ENCODE assay signal across 1 cellular context in the genomic region with DNA sequence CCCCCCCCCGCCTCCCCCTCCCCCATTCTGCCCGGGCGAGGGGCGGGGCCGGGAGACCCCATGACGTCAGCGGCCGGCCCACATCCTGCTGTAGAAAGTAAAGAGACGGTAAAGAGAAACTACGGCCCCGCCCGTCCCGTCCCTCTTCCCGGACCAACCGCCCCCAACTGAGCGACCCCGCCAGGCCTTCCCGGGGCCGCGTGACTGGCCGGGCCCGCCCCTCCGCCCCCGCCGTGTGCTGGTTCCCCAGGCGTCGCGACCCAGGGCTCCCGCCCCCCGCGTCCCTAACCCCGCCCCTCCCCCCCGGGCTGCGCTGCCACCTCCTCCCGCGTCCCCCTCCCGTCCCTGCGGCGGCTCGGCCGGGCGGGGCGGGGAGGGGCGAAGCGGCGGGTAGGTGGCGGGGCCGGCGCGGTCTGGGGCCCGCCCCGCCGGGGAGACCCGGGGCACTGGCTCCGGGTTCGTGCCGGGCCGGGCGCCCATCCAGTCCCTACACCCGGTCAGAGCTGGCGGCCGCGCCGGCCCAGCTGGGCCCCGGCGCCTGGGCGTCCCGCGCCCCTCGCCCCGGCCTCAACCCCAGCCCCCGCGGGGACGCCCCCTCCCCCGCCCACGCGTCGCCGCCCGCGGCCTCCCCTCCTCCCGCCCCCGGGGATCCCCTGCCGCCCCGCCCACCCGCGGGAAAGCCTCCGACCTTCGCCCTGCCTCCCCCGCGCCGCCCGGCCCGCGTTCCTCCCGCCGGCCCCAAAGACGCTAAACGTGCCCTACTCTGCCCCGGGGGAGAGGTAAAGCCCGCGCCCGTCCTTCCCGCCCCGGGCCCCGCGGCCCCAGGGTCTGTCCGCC.
TF ChIP-seq lines count a peak whose summit lies in the region.

No MANE protein-coding gene starts in this region.

TF ChIP-seq in HepG2, 621 proteins besides CTCF, POLR2A, EP300 and RAD21 (continued from another document and continues in another):
- TF ChIP-seq, protein P1, sequence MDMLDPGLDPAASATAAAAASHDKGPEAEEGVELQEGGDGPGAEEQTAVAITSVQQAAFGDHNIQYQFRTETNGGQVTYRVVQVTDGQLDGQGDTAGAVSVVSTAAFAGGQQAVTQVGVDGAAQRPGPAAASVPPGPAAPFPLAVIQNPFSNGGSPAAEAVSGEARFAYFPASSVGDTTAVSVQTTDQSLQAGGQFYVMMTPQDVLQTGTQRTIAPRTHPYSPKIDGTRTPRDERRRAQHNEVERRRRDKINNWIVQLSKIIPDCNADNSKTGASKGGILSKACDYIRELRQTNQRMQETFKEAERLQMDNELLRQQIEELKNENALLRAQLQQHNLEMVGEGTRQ (IDR thresholded peaks at IDR 0.05; ENCODE audit: low read depth, low read length) = no peak
- TF ChIP-seq, protein P1 (CRISPR knock-in tag; IDR thresholded peaks at IDR 0.05; ENCODE audit: borderline replicate concordance) = no peak
- no peak for TF ChIP-seq ZNF720 (CRISPR knock-in tag; IDR thresholded peaks at IDR 0.05)
- no peak for TF ChIP-seq REL (CRISPR knock-in tag; conservative IDR thresholded peaks at IDR 0.05)
- 0 out of 2 replicates have a peak, but pooled peaks have one; percentile 60 for TF ChIP-seq KAT8 (CRISPR knock-in tag; IDR thresholded peaks at IDR 0.05)
- TF ChIP-seq ASH2L (IDR thresholded peaks at IDR 0.05; ENCODE audit: insufficient read length, low read depth, low read length) = no peak
- no peak for TF ChIP-seq NBN (conservative IDR thresholded peaks at IDR 0.05)
- no peak for TF ChIP-seq ZNF569 (CRISPR knock-in tag; IDR thresholded peaks at IDR 0.05; ENCODE audit: borderline replicate concordance)
- TF ChIP-seq, protein P2, sequence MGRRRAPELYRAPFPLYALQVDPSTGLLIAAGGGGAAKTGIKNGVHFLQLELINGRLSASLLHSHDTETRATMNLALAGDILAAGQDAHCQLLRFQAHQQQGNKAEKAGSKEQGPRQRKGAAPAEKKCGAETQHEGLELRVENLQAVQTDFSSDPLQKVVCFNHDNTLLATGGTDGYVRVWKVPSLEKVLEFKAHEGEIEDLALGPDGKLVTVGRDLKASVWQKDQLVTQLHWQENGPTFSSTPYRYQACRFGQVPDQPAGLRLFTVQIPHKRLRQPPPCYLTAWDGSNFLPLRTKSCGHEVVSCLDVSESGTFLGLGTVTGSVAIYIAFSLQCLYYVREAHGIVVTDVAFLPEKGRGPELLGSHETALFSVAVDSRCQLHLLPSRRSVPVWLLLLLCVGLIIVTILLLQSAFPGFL (CRISPR knock-in tag; IDR thresholded peaks at IDR 0.05) = no peak
- TF ChIP-seq ISL2 (CRISPR knock-in tag; IDR thresholded peaks at IDR 0.05) = no peak
- TF ChIP-seq MXD3 (CRISPR knock-in tag; IDR thresholded peaks at IDR 0.05) = no peak
- TF ChIP-seq ZKSCAN5 (CRISPR knock-in tag; IDR thresholded peaks at IDR 0.05) = no peak
- TF ChIP-seq, protein P3, sequence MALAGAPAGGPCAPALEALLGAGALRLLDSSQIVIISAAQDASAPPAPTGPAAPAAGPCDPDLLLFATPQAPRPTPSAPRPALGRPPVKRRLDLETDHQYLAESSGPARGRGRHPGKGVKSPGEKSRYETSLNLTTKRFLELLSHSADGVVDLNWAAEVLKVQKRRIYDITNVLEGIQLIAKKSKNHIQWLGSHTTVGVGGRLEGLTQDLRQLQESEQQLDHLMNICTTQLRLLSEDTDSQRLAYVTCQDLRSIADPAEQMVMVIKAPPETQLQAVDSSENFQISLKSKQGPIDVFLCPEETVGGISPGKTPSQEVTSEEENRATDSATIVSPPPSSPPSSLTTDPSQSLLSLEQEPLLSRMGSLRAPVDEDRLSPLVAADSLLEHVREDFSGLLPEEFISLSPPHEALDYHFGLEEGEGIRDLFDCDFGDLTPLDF (CRISPR knock-in tag; IDR thresholded peaks at IDR 0.05) = no peak
- TF ChIP-seq, protein P4, sequence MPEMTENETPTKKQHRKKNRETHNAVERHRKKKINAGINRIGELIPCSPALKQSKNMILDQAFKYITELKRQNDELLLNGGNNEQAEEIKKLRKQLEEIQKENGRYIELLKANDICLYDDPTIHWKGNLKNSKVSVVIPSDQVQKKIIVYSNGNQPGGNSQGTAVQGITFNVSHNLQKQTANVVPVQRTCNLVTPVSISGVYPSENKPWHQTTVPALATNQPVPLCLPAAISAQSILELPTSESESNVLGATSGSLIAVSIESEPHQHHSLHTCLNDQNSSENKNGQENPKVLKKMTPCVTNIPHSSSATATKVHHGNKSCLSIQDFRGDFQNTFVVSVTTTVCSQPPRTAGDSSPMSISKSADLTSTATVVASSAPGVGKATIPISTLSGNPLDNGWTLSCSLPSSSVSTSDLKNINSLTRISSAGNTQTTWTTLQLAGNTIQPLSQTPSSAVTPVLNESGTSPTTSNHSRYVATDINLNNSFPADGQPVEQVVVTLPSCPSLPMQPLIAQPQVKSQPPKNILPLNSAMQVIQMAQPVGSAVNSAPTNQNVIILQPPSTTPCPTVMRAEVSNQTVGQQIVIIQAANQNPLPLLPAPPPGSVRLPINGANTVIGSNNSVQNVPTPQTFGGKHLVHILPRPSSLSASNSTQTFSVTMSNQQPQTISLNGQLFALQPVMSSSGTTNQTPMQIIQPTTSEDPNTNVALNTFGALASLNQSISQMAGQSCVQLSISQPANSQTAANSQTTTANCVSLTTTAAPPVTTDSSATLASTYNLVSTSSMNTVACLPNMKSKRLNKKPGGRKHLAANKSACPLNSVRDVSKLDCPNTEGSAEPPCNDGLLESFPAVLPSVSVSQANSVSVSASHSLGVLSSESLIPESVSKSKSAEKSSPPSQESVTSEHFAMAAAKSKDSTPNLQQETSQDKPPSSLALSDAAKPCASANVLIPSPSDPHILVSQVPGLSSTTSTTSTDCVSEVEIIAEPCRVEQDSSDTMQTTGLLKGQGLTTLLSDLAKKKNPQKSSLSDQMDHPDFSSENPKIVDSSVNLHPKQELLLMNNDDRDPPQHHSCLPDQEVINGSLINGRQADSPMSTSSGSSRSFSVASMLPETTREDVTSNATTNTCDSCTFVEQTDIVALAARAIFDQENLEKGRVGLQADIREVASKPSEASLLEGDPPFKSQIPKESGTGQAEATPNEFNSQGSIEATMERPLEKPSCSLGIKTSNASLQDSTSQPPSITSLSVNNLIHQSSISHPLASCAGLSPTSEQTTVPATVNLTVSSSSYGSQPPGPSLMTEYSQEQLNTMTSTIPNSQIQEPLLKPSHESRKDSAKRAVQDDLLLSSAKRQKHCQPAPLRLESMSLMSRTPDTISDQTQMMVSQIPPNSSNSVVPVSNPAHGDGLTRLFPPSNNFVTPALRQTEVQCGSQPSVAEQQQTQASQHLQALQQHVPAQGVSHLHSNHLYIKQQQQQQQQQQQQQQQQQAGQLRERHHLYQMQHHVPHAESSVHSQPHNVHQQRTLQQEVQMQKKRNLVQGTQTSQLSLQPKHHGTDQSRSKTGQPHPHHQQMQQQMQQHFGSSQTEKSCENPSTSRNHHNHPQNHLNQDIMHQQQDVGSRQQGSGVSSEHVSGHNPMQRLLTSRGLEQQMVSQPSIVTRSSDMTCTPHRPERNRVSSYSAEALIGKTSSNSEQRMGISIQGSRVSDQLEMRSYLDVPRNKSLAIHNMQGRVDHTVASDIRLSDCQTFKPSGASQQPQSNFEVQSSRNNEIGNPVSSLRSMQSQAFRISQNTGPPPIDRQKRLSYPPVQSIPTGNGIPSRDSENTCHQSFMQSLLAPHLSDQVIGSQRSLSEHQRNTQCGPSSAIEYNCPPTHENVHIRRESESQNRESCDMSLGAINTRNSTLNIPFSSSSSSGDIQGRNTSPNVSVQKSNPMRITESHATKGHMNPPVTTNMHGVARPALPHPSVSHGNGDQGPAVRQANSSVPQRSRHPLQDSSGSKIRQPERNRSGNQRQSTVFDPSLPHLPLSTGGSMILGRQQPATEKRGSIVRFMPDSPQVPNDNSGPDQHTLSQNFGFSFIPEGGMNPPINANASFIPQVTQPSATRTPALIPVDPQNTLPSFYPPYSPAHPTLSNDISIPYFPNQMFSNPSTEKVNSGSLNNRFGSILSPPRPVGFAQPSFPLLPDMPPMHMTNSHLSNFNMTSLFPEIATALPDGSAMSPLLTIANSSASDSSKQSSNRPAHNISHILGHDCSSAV (CRISPR knock-in tag; IDR thresholded peaks at IDR 0.05; ENCODE audit: borderline replicate concordance) = no peak
- no peak for TF ChIP-seq IRX3 (CRISPR knock-in tag; IDR thresholded peaks at IDR 0.05; ENCODE audit: borderline replicate concordance, low read depth)
- TF ChIP-seq ZNF792 (CRISPR knock-in tag; IDR thresholded peaks at IDR 0.05) = 0 out of 2 replicates have a peak, but pooled peaks have one; percentile 31
- TF ChIP-seq, protein P5, sequence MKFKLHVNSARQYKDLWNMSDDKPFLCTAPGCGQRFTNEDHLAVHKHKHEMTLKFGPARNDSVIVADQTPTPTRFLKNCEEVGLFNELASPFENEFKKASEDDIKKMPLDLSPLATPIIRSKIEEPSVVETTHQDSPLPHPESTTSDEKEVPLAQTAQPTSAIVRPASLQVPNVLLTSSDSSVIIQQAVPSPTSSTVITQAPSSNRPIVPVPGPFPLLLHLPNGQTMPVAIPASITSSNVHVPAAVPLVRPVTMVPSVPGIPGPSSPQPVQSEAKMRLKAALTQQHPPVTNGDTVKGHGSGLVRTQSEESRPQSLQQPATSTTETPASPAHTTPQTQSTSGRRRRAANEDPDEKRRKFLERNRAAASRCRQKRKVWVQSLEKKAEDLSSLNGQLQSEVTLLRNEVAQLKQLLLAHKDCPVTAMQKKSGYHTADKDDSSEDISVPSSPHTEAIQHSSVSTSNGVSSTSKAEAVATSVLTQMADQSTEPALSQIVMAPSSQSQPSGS (CRISPR knock-in tag; IDR thresholded peaks at IDR 0.05) = peak; percentile 92
- no peak for TF ChIP-seq EED (CRISPR knock-in tag; IDR thresholded peaks at IDR 0.05)
- no peak for TF ChIP-seq AKAP8 (CRISPR knock-in tag; IDR thresholded peaks at IDR 0.05)
- TF ChIP-seq U2AF1 (optimal IDR thresholded peaks at IDR 0.05; ENCODE audit: low read depth, low read length) = no peak
- TF ChIP-seq DNMT3B (CRISPR knock-in tag; conservative IDR thresholded peaks at IDR 0.05) = no peak
- TF ChIP-seq, protein P6, sequence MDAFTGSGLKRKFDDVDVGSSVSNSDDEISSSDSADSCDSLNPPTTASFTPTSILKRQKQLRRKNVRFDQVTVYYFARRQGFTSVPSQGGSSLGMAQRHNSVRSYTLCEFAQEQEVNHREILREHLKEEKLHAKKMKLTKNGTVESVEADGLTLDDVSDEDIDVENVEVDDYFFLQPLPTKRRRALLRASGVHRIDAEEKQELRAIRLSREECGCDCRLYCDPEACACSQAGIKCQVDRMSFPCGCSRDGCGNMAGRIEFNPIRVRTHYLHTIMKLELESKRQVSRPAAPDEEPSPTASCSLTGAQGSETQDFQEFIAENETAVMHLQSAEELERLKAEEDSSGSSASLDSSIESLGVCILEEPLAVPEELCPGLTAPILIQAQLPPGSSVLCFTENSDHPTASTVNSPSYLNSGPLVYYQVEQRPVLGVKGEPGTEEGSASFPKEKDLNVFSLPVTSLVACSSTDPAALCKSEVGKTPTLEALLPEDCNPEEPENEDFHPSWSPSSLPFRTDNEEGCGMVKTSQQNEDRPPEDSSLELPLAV (CRISPR knock-in tag; conservative IDR thresholded peaks at IDR 0.05; ENCODE audit: low read depth) = no peak
- TF ChIP-seq, protein P7, sequence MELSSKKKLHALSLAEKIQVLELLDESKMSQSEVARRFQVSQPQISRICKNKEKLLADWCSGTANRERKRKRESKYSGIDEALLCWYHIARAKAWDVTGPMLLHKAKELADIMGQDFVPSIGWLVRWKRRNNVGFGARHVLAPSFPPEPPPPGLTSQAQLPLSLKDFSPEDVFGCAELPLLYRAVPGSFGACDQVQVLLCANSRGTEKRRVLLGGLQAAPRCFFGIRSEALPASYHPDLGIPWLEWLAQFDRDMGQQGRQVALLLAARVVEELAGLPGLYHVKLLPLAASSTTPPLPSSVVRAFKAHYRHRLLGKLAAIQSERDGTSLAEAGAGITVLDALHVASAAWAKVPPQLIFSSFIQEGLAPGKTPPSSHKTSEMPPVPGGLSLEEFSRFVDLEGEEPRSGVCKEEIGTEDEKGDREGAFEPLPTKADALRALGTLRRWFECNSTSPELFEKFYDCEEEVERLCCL (CRISPR knock-in tag; IDR thresholded peaks at IDR 0.05; ENCODE audit: borderline replicate concordance) = no peak
- no peak for TF ChIP-seq RNF219 (CRISPR knock-in tag; IDR thresholded peaks at IDR 0.05)
- no peak for TF ChIP-seq ZSCAN30 (CRISPR knock-in tag; IDR thresholded peaks at IDR 0.05)
- TF ChIP-seq MTA1 (CRISPR knock-in tag; IDR thresholded peaks at IDR 0.05; ENCODE audit: borderline replicate concordance) = no peak
- TF ChIP-seq KMT2A (CRISPR knock-in tag; IDR thresholded peaks at IDR 0.05) = no peak
- TF ChIP-seq SAFB2 (CRISPR knock-in tag; IDR thresholded peaks at IDR 0.05; ENCODE audit: borderline replicate concordance, low read depth) = no peak
- TF ChIP-seq AGO1 (IDR thresholded peaks at IDR 0.05; ENCODE audit: low read depth, low read length, poor library complexity, severe bottlenecking) = no peak
- TF ChIP-seq, protein P8, sequence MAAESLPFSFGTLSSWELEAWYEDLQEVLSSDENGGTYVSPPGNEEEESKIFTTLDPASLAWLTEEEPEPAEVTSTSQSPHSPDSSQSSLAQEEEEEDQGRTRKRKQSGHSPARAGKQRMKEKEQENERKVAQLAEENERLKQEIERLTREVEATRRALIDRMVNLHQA (CRISPR knock-in tag; IDR thresholded peaks at IDR 0.05) = no peak
- TF ChIP-seq POLR2G (IDR thresholded peaks at IDR 0.05; ENCODE audit: low read depth, low read length) = no peak
- no peak for TF ChIP-seq NR2F1 (CRISPR knock-in tag; IDR thresholded peaks at IDR 0.05)
- TF ChIP-seq ZNF296 (CRISPR knock-in tag; conservative IDR thresholded peaks at IDR 0.05) = no peak
- TF ChIP-seq MEIS2 (CRISPR knock-in tag; IDR thresholded peaks at IDR 0.05) = no peak
- TF ChIP-seq SIX4 (CRISPR knock-in tag; IDR thresholded peaks at IDR 0.05) = 0 out of 2 replicates have a peak, but pooled peaks have one; percentile 16
- TF ChIP-seq RORA (CRISPR knock-in tag; IDR thresholded peaks at IDR 0.05) = no peak
- TF ChIP-seq ZNF143 (CRISPR knock-in tag; IDR thresholded peaks at IDR 0.05) = no peak
- TF ChIP-seq PLRG1 (conservative IDR thresholded peaks at IDR 0.05) = no peak
